Comparison of ENCODE assay signal across 9 cellular contexts in genomic region chrX:119981286-119982070, GRCh38. TPM values are rescaled to one million over a fixed set of nuclear protein-coding genes. Genes with fewer than 3 reads are reported as not detected.
DNase-seq lines count a peak whose midpoint lies in the region; ATAC-seq and TF ChIP-seq lines count a peak whose summit lies in the region.
"Had no signal": no experiment of that assay in that cellular context is flagged by ENCODE, and none has a peak within 500 bp of the region (broad histone marks: within the 10 kb centered on the region; RNA-seq: fewer than 3 reads in every experiment).

No MANE protein-coding gene starts in this region.

- H3K23ac ChIP-seq in trophoblast cell (ENCODE audit: low read length), result no peak overlapping the region

- no peak overlapping the region for H2BK5ac ChIP-seq in trophoblast cell (ENCODE audit: low read depth, low read length, poor library complexity)

- DNase-seq in AG10803 (ENCODE audit: low read depth), result peak; percentile 3
- DNase-seq in NCI-H2227 (lab: John Stamatoyannopoulos, UW; ENCODE audit: unreplicated experiment), result peak; percentile 61
- DNase-seq in choroid plexus epithelial cell (ENCODE audit: low read depth), result peak; percentile 51
- DNase-seq in trophoblast cell, result peak; percentile 10 to 53
- no peak for DNase-seq in anterior cingulate cortex (lab: John Stamatoyannopoulos, UW)

- H3K79me2 ChIP-seq in trophoblast cell (ENCODE audit: control insufficient read depth, insufficient read depth, low read length, poor library complexity), result no peaks in the 10 kb centered on the region

- H4K8ac ChIP-seq in trophoblast cell (ENCODE audit: low read depth, low read length), result no peak overlapping the region

- no peak overlapping the region for H2BK12ac ChIP-seq in trophoblast cell (ENCODE audit: low read length)

- H3K4me2 ChIP-seq in trophoblast cell (ENCODE audit: low read length), result no peak overlapping the region

- no peak overlapping the region for H3K18ac ChIP-seq in trophoblast cell (ENCODE audit: low read length)

- no peak overlapping the region for H3K14ac ChIP-seq in trophoblast cell (ENCODE audit: low read length)

- H3K27ac ChIP-seq in trophoblast cell (ENCODE audit: low read depth, low read length), result no peak overlapping the region
- H3K27ac ChIP-seq: thyroid gland had no signal

- no peak overlapping the region for H2AK5ac ChIP-seq in trophoblast cell (ENCODE audit: low read length)

- WGBS in trophoblast cell (ENCODE audit: extremely low coverage, insufficient coverage, insufficient read length), result no CpG with 5 or more reads among the region's 15 CpGs

- TF ChIP-seq CTCF in AG10803 (conservative IDR thresholded peaks at IDR 0.05; ENCODE audit: low read length) (peak; percentile 54), GM12874 (IDR thresholded peaks at IDR 0.05; ENCODE audit: insufficient read depth, low read depth, low read length) (peak; percentile 45), choroid plexus epithelial cell (conservative IDR thresholded peaks at IDR 0.05; ENCODE audit: low read depth, low read length) (peak; percentile 71)

- ATAC-seq in HG03565 (IDR thresholded peaks at IDR 0.05; ENCODE audit: unreplicated experiment), result no peak
- ATAC-seq in HG02571 (IDR thresholded peaks at IDR 0.05; ENCODE audit: unreplicated experiment), result no peak

- H4K91ac ChIP-seq in trophoblast cell (ENCODE audit: low read depth, low read length), result no peak overlapping the region

- no peak overlapping the region for H2AFZ ChIP-seq in trophoblast cell (ENCODE audit: insufficient read depth, low read length, poor library complexity)

- no peaks in the 10 kb centered on the region for H3K36me3 ChIP-seq in trophoblast cell (ENCODE audit: control insufficient read depth in 1 of 2, insufficient read depth in 2 of 2, low read length in 2 of 2)
- H3K36me3 ChIP-seq: thyroid gland had no signal

- no peaks in the 10 kb centered on the region for H3K79me1 ChIP-seq in trophoblast cell (ENCODE audit: low read length)

- no peak overlapping the region for H3K9ac ChIP-seq in trophoblast cell (ENCODE audit: low read length)

- no peak overlapping the region for H2BK120ac ChIP-seq in trophoblast cell (ENCODE audit: insufficient read depth, low read length, poor library complexity)

- H3K4me3 ChIP-seq in AG10803 (ENCODE audit: low read length), result no peak overlapping the region
- H3K4me3 ChIP-seq in choroid plexus epithelial cell (ENCODE audit: low read depth, low read length), result no peak overlapping the region
- no peak overlapping the region for H3K4me3 ChIP-seq in trophoblast cell (ENCODE audit: low read depth, low read length)
- H3K4me3 ChIP-seq: thyroid gland had no signal

- H3K4me1 ChIP-seq in trophoblast cell (ENCODE audit: control insufficient read depth in 1 of 2, insufficient read depth in 2 of 2, low read length in 2 of 2), result no peaks in the 10 kb centered on the region
- H3K4me1 ChIP-seq: thyroid gland had no signal

- H3K4ac ChIP-seq in trophoblast cell (ENCODE audit: low read depth, low read length), result no peak overlapping the region

- H4K12ac ChIP-seq in trophoblast cell (ENCODE audit: low read depth, low read length), result no peak overlapping the region

- no peaks in the 10 kb centered on the region for H3K27me3 ChIP-seq in trophoblast cell (ENCODE audit: insufficient read depth, low read length)
- H3K27me3 ChIP-seq: thyroid gland had no signal

- no peaks in the 10 kb centered on the region for H3K9me3 ChIP-seq in trophoblast cell (ENCODE audit: insufficient read depth, low read depth, low read length)
- H3K9me3 ChIP-seq: thyroid gland had no signal

RNA-seq across cellular contexts. Expression of gene NKAP, which starts 37.9 kb away (rescaled TPM):
- 11.5 and 12.3 TPM in 2 replicates for polyA plus RNA-seq in trophoblast cell (2013)

Comparison
In these comparisons a context has a peak if more than half of its experiments do, and no peak if none do; other contexts are left out.
1. DNase-seq: peak in AG10803 (single experiment), NCI-H2227 (single experiment), choroid plexus epithelial cell (single experiment) and trophoblast cell (2 of 2); none in anterior cingulate cortex (0 of 58).
2. Peak in every context shown above with its lines, with median percentiles within 50 percentile points of each other: CTCF ChIP-seq.